13 cellular contexts compared by ENCODE assay signal in the genomic region with DNA sequence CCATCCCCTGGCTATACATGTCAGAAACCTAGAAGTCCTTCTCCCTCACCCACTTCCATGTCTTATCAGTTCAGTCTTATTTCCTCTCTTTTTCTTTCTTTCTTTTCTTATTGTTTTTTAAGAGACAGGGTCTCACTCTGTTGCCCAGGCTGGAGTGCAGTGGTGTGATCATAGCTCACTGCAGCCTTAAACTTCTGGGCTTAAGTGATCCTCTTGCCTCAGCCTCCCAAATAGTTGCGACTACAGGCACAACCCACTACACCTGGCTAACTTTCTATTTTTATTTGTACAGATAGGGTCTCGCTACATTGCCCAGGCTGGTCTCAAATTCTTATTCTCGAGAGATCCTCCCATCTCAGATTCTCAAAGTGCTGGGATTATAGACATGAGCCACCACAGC.
"Had no signal": no experiment of that assay in that cellular context is flagged by ENCODE, and none has a peak within 500 bp of the region (broad histone marks: within the 10 kb centered on the region; RNA-seq: fewer than 3 reads in every experiment).

No MANE protein-coding gene starts in this region.

- ATAC-seq: heart right ventricle, left lung had no signal

- H3K9me3 ChIP-seq: ascending aorta, colonic mucosa, heart right ventricle, left lung, testis, uterus had no signal

- H3K4me3 ChIP-seq: ascending aorta, cardiac muscle cell, colonic mucosa, heart right ventricle, left lung, testis, uterus had no signal

- H3K27ac ChIP-seq: ascending aorta, colonic mucosa, heart right ventricle, left lung, testis, uterus had no signal

- H3K4me1 ChIP-seq: colonic mucosa, uterus had no signal

- DNase-seq: activated CD4-positive, CD25-positive, alpha-beta regulatory T cell treated with anti-CD3 and anti-CD28 coated beads, Interleukin-2, amount 50 U/mL, for 72 hours; activated effector memory CD4-positive, alpha-beta T cell treated with anti-CD3 and anti-CD28 coated beads, Interleukin-2, amount 50 U/mL, for 16 hours; colonic mucosa; heart right ventricle; left lung; mesendoderm; stimulated activated CD4-positive, alpha-beta T cell treated with anti-CD3 and anti-CD28 coated beads, Interleukin-12 subunit alpha, Interleukin-12 subunit beta, amount 100 ng/mL, for 4 hours; stimulated activated CD4-positive, alpha-beta T cell treated with anti-CD3 and anti-CD28 coated beads, Interleukin-2, amount 100 ng/mL, for 48 hours; stimulated activated naive CD4-positive, alpha-beta T cell treated with Interleukin-2 at 50 U/mL for 16 hours; testis; uterus had no signal

- H3K36me3 ChIP-seq: colonic mucosa, uterus had no signal

- H3K27me3 ChIP-seq: ascending aorta, cardiac muscle cell, colonic mucosa, heart right ventricle, left lung, testis, uterus had no signal
